In genomic region chr2:208501217-208501616, GRCh38 we compare ENCODE assay signal across 1 cellular context.
TF ChIP-seq lines count a peak whose summit lies in the region.

No MANE protein-coding gene starts in this region.

TF ChIP-seq in GM23338, 12 proteins besides CTCF, POLR2A, EP300 and RAD21 (continued from another document):
- TF ChIP-seq ZNF462 (CRISPR knock-in tag; IDR thresholded peaks at IDR 0.05) = no peak
- no peak for TF ChIP-seq ZNF331 (CRISPR knock-in tag; IDR thresholded peaks at IDR 0.05; ENCODE audit: low read depth)
- TF ChIP-seq POLR2AphosphoS5 (IDR thresholded peaks at IDR 0.05; ENCODE audit: low read depth) = no peak
- no peak for TF ChIP-seq CREB1 (CRISPR knock-in tag; IDR thresholded peaks at IDR 0.05; ENCODE audit: low read depth)
- no peak for TF ChIP-seq JUNB (IDR thresholded peaks at IDR 0.05; ENCODE audit: unreplicated experiment)
TF ChIP-seq in GM23338: peak in this region for 0.
